8 cellular contexts compared by ENCODE assay signal in genomic region chr12:48956279-48957140, GRCh38. TPM values are rescaled to one million over a fixed set of nuclear protein-coding genes. Genes with fewer than 3 reads are reported as not detected.
DNase-seq lines count a peak whose midpoint lies in the region; ATAC-seq and TF ChIP-seq lines count a peak whose summit lies in the region.

No MANE protein-coding gene starts in this region.

- TF ChIP-seq CTCF in fibroblast of mammary gland (conservative IDR thresholded peaks at IDR 0.05; ENCODE audit: control insufficient read depth, insufficient read depth, low read depth, low read length) (no peak), upper lobe of left lung (IDR thresholded peaks at IDR 0.05) (peak in 2 of 6 experiments; percentile 16 to 23)

- H3K9ac ChIP-seq in mucosa of stomach (ENCODE audit: low read length), result peak overlapping the region; percentile 79

- peak overlapping the region; percentile 78 to 96 (median 91) for H3K27ac ChIP-seq in upper lobe of left lung

- H3K27me3 ChIP-seq in mucosa of stomach (ENCODE audit: control insufficient read depth, insufficient read depth, low read length), result peaks cover 5% of the 10 kb centered on the region
- no peaks in the 10 kb centered on the region for H3K27me3 ChIP-seq in upper lobe of left lung

- 0% methylated on average over 27 to 28 of the region's 29 CpGs for WGBS in upper lobe of left lung, 2 donors

- H3K27ac Mint-ChIP-seq in activated CD4-positive, alpha-beta memory T cell treated with anti-CD3 and anti-CD28 coated beads for 36 hours, result peak overlapping the region; percentile 75

- H3K9me3 ChIP-seq in mucosa of stomach (ENCODE audit: control insufficient read depth, low read length), result no peaks in the 10 kb centered on the region
- H3K9me3 ChIP-seq in upper lobe of left lung, result no peaks in the 10 kb centered on the region

- H3K4me3 Mint-ChIP-seq in activated CD4-positive, alpha-beta memory T cell treated with anti-CD3 and anti-CD28 coated beads for 36 hours, result peak overlapping the region; percentile 86

- peaks cover 6% of the 10 kb centered on the region for H3K36me3 Mint-ChIP-seq in activated CD4-positive, alpha-beta memory T cell treated with anti-CD3 and anti-CD28 coated beads for 36 hours

- no peaks in the 10 kb centered on the region for H3K9me3 Mint-ChIP-seq in activated CD4-positive, alpha-beta memory T cell treated with anti-CD3 and anti-CD28 coated beads for 36 hours

- H3K4me1 Mint-ChIP-seq in activated CD4-positive, alpha-beta memory T cell treated with anti-CD3 and anti-CD28 coated beads for 36 hours (ENCODE audit: low read depth), result peaks cover 29% of the 10 kb centered on the region

- peak; percentile 40 to 73 for DNase-seq in SHP77 (lab: John Stamatoyannopoulos, UW)
- no peak for DNase-seq in SHP77 treated with DMSO at 0.1 percent for 48 hours (lab: John Stamatoyannopoulos, UW)
- DNase-seq in NCI-H2196 (lab: John Stamatoyannopoulos, UW; ENCODE audit: unreplicated experiment), result peak; percentile 94
- peak; percentile 59 for DNase-seq in activated CD4-positive, alpha-beta memory T cell treated with anti-CD3 and anti-CD28 coated beads for 36 hours
- peak; percentile 95 for DNase-seq in fibroblast of mammary gland (ENCODE audit: low read depth)
- peak; percentile 83 to 92 for DNase-seq in upper lobe of left lung

- intact Hi-C loops in activated CD4-positive, alpha-beta memory T cell treated with anti-CD3 and anti-CD28 coated beads for 36 hours (cut with micrococcal nuclease), result loop anchor here (1.0 kb wide), 3 partner anchors 15 to 62 kb away; partner anchors contain the start of genes PRKAG1 and WNT10B

- CTCF ChIA-PET in activated CD4-positive, alpha-beta memory T cell treated with anti-CD3 and anti-CD28 coated beads for 36 hours (lab: Charles Lee), result interaction anchor here (0.8 to 2.9 kb wide), 15 partner anchors 12 to 136 kb away, joined by 3 to 31 read pairs (median 5); partner anchors contain the start of gene WNT1

- no peaks in the 10 kb centered on the region for H3K27me3 Mint-ChIP-seq in activated CD4-positive, alpha-beta memory T cell treated with anti-CD3 and anti-CD28 coated beads for 36 hours

- H3K36me3 ChIP-seq in mucosa of stomach (ENCODE audit: control insufficient read depth, insufficient read depth, low read length) (no peaks in the 10 kb centered on the region), upper lobe of left lung (peaks cover 0 to 33% (median 0%) of the 10 kb centered on the region in 4 donors)

- peak in 3 of 4 donors; percentile 25 to 35 (median 31) for TF ChIP-seq EP300 in upper lobe of left lung (IDR thresholded peaks at IDR 0.05)

- POLR2A ChIA-PET in activated CD4-positive, alpha-beta memory T cell treated with anti-CD3 and anti-CD28 coated beads for 36 hours (lab: Charles Lee), result interaction anchor here (1.0 to 1.7 kb wide), 5 partner anchors 9 to 91 kb away, joined by 3 to 8 read pairs (median 5); partner anchors contain the start of genes FKBP11 and RND1

- peak; percentile 1 for ATAC-seq in HG02759 (IDR thresholded peaks at IDR 0.05; ENCODE audit: unreplicated experiment)
- peak; percentile 93 to 94 for ATAC-seq in upper lobe of left lung (ENCODE audit: low FRiP score in 2 of 2)

- H3K4me3 ChIP-seq in fibroblast of mammary gland (ENCODE audit: control insufficient read depth, low read depth, low read length), result peak overlapping the region; percentile 98
- H3K4me3 ChIP-seq in mucosa of stomach (ENCODE audit: low read length), result peak overlapping the region; percentile 20
- H3K4me3 ChIP-seq in upper lobe of left lung, result peak overlapping the region; percentile 71 to 100 (median 98)

- H3K4me1 ChIP-seq in mucosa of stomach (ENCODE audit: control insufficient read depth, insufficient read depth, low read length) (peaks cover 17% of the 10 kb centered on the region), upper lobe of left lung (peaks cover 25 to 27% (median 27%) of the 10 kb centered on the region in 4 donors)

- TF ChIP-seq POLR2A in upper lobe of left lung (IDR thresholded peaks at IDR 0.05), result peak in 1 of 4 donors; percentile 36

RNA-seq across cellular contexts. Expression of gene ARF3, which starts 0.8 kb away (rescaled TPM):
- 100 to 1,000 TPM; 110 to 121 TPM for total RNA-seq in activated CD4-positive, alpha-beta memory T cell treated with anti-CD3 and anti-CD28 coated beads for 36 hours
- 100 to 1,000 TPM in 3 of 6 donors, 10 to 100 TPM in 3; 67.4 to 178 (median 99.2) TPM for total RNA-seq in upper lobe of left lung

RNA-seq across cellular contexts. Expression of gene WNT10B, which starts 15.0 kb away (rescaled TPM):
- total RNA-seq in activated CD4-positive, alpha-beta memory T cell treated with anti-CD3 and anti-CD28 coated beads for 36 hours, result under 1 TPM; 0.10 to 0.21 TPM
- 1 to 10 TPM in 1 of 6 donors, under 1 TPM in 2, not detected in 3; 0.69 to 2.2 (median 0.74) TPM for total RNA-seq in upper lobe of left lung

RNA-seq across cellular contexts. Expression of gene WNT1, which starts 21.6 kb away (rescaled TPM):
- total RNA-seq in activated CD4-positive, alpha-beta memory T cell treated with anti-CD3 and anti-CD28 coated beads for 36 hours, result not detected
- under 1 TPM in 1 of 6 donors, not detected in 5; 0.34 TPM for total RNA-seq in upper lobe of left lung

RNA-seq across cellular contexts. Expression of gene FKBP11, which starts 31.2 kb away (rescaled TPM):
- 10 to 100 TPM; 82.0 to 89.0 TPM for total RNA-seq in activated CD4-positive, alpha-beta memory T cell treated with anti-CD3 and anti-CD28 coated beads for 36 hours
- 10 to 100 TPM in 5 of 6 donors, 1 to 10 TPM in 1; 9.4 to 31.9 (median 19.3) TPM for total RNA-seq in upper lobe of left lung

RNA-seq across cellular contexts. Expression of gene DDN, which starts 42.7 kb away (rescaled TPM):
- under 1 TPM; 0.22 to 0.26 TPM for total RNA-seq in activated CD4-positive, alpha-beta memory T cell treated with anti-CD3 and anti-CD28 coated beads for 36 hours
- total RNA-seq in upper lobe of left lung, result under 1 TPM in 4 of 6 donors, not detected in 2; 0.13 to 0.30 (median 0.18) TPM

Comparison
In these comparisons a context has a peak if more than half of its experiments do, and no peak if none do; other contexts are left out.
1. H3K4me3 ChIP-seq: peak in every context shown above with its lines; median percentile 98 in fibroblast of mammary gland; 98 in upper lobe of left lung; 20 in mucosa of stomach.